Comparison of ENCODE assay signal across 8 cellular contexts in the genomic region with DNA sequence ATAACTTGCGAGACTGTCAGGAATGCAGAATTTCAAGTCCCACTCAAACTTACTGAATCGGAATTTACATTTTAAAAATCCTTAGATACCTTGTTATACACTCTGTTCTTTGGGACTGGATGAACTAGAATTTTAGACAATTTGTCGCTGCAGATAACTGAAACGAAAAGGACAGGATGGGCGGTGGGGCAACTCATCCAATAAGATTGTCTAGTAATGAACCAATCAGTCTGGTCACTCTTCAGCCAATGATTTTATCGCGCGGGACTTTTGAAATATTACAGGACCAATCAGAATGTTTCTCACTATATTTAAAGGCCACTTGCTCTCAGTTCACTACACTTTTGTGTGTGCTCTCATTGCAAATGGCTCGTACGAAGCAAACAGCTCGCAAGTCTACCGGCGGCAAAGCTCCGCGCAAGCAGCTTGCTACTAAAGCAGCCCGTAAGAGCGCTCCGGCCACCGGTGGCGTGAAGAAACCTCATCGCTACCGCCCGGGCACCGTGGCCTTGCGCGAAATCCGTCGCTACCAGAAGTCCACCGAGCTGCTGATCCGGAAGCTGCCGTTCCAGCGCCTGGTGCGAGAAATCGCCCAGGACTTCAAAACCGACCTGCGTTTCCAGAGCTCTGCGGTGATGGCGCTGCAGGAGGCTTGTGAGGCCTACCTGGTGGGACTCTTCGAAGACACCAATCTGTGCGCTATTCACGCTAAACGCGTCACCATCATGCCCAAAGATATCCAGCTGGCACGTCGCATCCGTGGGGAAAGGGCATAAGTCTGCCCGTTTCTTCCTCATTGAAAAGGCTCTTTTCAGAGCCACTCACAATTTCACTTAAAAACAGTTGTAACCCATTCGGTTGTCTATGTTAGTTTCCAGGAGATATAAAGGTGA. TPM values are rescaled to one million over a fixed set of nuclear protein-coding genes. Genes with fewer than 3 reads are reported as not detected.
DNase-seq lines count a peak whose midpoint lies in the region; ATAC-seq and TF ChIP-seq lines count a peak whose summit lies in the region.

No MANE protein-coding gene starts in this region.

- H3K27ac Mint-ChIP-seq in HFFc6 (peak overlapping the region; percentile 97), activated B cell treated with CpG ODN at 0.5 μM for 24 hours (peak overlapping the region; percentile 99)

- H3K9me3 Mint-ChIP-seq in HFFc6 = no peaks in the 10 kb centered on the region; the same call in 1 of the 2 replicates
- peaks cover 2% of the 10 kb centered on the region for H3K9me3 Mint-ChIP-seq in activated B cell treated with CpG ODN at 0.5 μM for 24 hours

- H3K9me3 ChIP-seq in left lung = peaks cover 0 to 3% of the 10 kb centered on the region in 2 donors

- no peaks in the 10 kb centered on the region for H3K36me3 ChIP-seq in left lung

- H3K27me3 ChIP-seq in left lung = no peaks in the 10 kb centered on the region

- H3K4me1 ChIP-seq in left lung = peaks cover 0 to 23% of the 10 kb centered on the region in 2 donors

- H3K36me3 Mint-ChIP-seq in HFFc6 (ENCODE audit: low read depth) (no peaks in the 10 kb centered on the region), activated B cell treated with CpG ODN at 0.5 μM for 24 hours (ENCODE audit: low read depth) (peaks cover 6% of the 10 kb centered on the region)

- H3K4me3 Mint-ChIP-seq in HFFc6 (peak overlapping the region; percentile 88), activated B cell treated with CpG ODN at 0.5 μM for 24 hours (peak overlapping the region; percentile 91)

- H3K4me3 ChIP-seq in left lung = peak overlapping the region; percentile 30 to 48

- peak overlapping the region; percentile 91 to 97 for H3K27ac ChIP-seq in left lung

- DNase-seq in GM10248 (ENCODE audit: extremely low spot score) (peak; percentile 88), HFFc6 (peak; percentile 98), NCI-H1105 treated with DMSO at 0.1 percent for 48 hours (lab: John Stamatoyannopoulos, UW) (peak; percentile 98), activated B cell treated with CpG ODN at 0.5 μM for 24 hours (peak; percentile 51), cerebellar cortex (ENCODE audit: low spot score) (peak; percentile 98), left lung (peak; percentile 79 to 82), NCI-H82 treated with DMSO at 0.1 percent for 48 hours (lab: John Stamatoyannopoulos, UW; ENCODE audit: unreplicated experiment) (no peak)
- DNase-seq in stimulated activated CD4-positive, alpha-beta T cell treated with anti-CD3 and anti-CD28 coated beads, TNF-alpha, amount 100 ng/mL, for 1 hour (ENCODE audit: low read depth in 3 of 3, low spot score in 1 of 3) = peak in 2 of 3 donors; percentile 55 to 64

- CTCF ChIA-PET in GM10248 (lab: Yijun Ruan, JAX) = interaction anchor here (0.8 to 5.5 kb wide), 18 partner anchors 9 to 1727 kb away, joined by 3 to 136 read pairs (median 4); a partner anchor contains a TSS
- CTCF ChIA-PET in activated B cell treated with CpG ODN at 0.5 μM for 24 hours (lab: Charles Lee) = interaction anchor here (0.8 to 1.7 kb wide), 4 partner anchors 17 to 1100 kb away, joined by 3 to 7 read pairs (median 4); a partner anchor contains a TSS

- TF ChIP-seq CTCF in GM10248 (IDR thresholded peaks at IDR 0.05; ENCODE audit: control extremely low read depth, extremely low read depth, low read depth, missing control alignments) (peak; percentile 12), HFFc6 (IDR thresholded peaks at IDR 0.05) (peak; percentile 54; the same call in 1 of the 2 replicates), activated B cell treated with CpG ODN at 0.5 μM for 24 hours (IDR thresholded peaks at IDR 0.05) (no peak), left lung (IDR thresholded peaks at IDR 0.05) (no peak)

- intact Hi-C loops in activated B cell treated with CpG ODN at 0.5 μM for 24 hours (cut with micrococcal nuclease) = loop anchor here (1.0 to 2.0 kb wide), 2 partner anchors 10 to 52 kb away; no protein-coding TSS in a partner anchor
- intact Hi-C loops in left lung (cut with DNase I) = no loop called here

- POLR2A ChIA-PET in GM10248 (lab: Yijun Ruan, JAX) = interaction anchor here (0.6 to 2.1 kb wide), 20 partner anchors 11 to 1845 kb away, joined by 3 to 26 read pairs (median 8); partner anchors contain the start of genes HFE and TRIM38
- POLR2A ChIA-PET in activated B cell treated with CpG ODN at 0.5 μM for 24 hours (lab: Charles Lee) = interaction anchor here (0.6 to 8.3 kb wide), 28 partner anchors 9 to 1848 kb away, joined by 3 to 477 read pairs (median 10); partner anchors contain the start of gene HFE

- H3K27me3 Mint-ChIP-seq in HFFc6 (ENCODE audit: insufficient read depth) = peaks cover 14% of the 10 kb centered on the region
- no peaks in the 10 kb centered on the region for H3K27me3 Mint-ChIP-seq in activated B cell treated with CpG ODN at 0.5 μM for 24 hours

- ATAC-seq in activated B cell treated with CpG ODN at 0.5 μM for 24 hours (ENCODE audit: low read depth) (peak; percentile 58), left lung (peak; percentile 80)

- H3K4me1 Mint-ChIP-seq in HFFc6 (ENCODE audit: low read depth) (peaks cover 48% of the 10 kb centered on the region), activated B cell treated with CpG ODN at 0.5 μM for 24 hours (peaks cover 24% of the 10 kb centered on the region)

RNA-seq across cellular contexts. Expression of gene HFE, which starts 41.9 kb away (rescaled TPM):
- 10 to 100 TPM; 16.1 to 21.7 (median 18.3) TPM for total RNA-seq in HFFc6 (2021; fragmentation: NEBNext Ultra II Directional; extraction: Animal tissue kit (Norgen Biotek cat#: 25700))
- total RNA-seq in activated B cell treated with CpG ODN at 0.5 μM for 24 hours = 0.98 and 1.1 TPM in 2 replicates
- total RNA-seq in left lung = 10 to 100 TPM; 11.8 to 12.7 TPM

Comparison
In these comparisons a context has a peak if more than half of its experiments do, and no peak if none do; other contexts are left out.
1. CTCF ChIP-seq: peak in GM10248 (single experiment) and HFFc6 (single experiment); none in activated B cell treated with CpG ODN at 0.5 μM for 24 hours (single experiment) and left lung (0 of 2).